In genomic region chr2:43391159-43391876, GRCh38 we compare ENCODE assay signal across 15 cellular contexts.
DNase-seq lines count a peak whose midpoint lies in the region; ATAC-seq and TF ChIP-seq lines count a peak whose summit lies in the region.
"Had no signal": no experiment of that assay in that cellular context is flagged by ENCODE, and none has a peak within 500 bp of the region (broad histone marks: within the 10 kb centered on the region; RNA-seq: fewer than 3 reads in every experiment).

No MANE protein-coding gene starts in this region.

- no peaks in the 10 kb centered on the region for H3K27me3 ChIP-seq in AG04450 (ENCODE audit: control insufficient read depth, insufficient read depth, low read length)
- H3K27me3 ChIP-seq in left lung: no peaks in the 10 kb centered on the region
- no peaks in the 10 kb centered on the region for H3K27me3 ChIP-seq in spleen (replicated peaks in 1 of 7)
- H3K27me3 ChIP-seq: cardiac muscle cell had no signal

- peaks cover 8 to 19% of the 10 kb centered on the region in 2 donors for H3K4me1 ChIP-seq in left lung
- H3K4me1 ChIP-seq in spleen: peaks cover 0 to 39% (median 18%) of the 10 kb centered on the region in 6 donors

- peak overlapping the region; percentile 54 for H3K27ac ChIP-seq in AG04450 (ENCODE audit: low read depth, low read length)
- peak overlapping the region; percentile 94 for H3K27ac ChIP-seq in VCaP
- H3K27ac ChIP-seq in left lung: peak overlapping the region in 1 of 2 donors; percentile 57
- H3K27ac ChIP-seq in spleen: peak overlapping the region in 6 of 8 donors; percentile 5 to 49 (median 38)
- H3K27ac ChIP-seq: cardiac muscle cell had no signal

- 74 to 85% (median 80%) methylated on average over 2 of the region's 2 CpGs for WGBS in spleen, 5 donors

- CTCF ChIA-PET in AG04450 (lab: Charles Lee): interaction anchor here (1.0 kb wide), 2 partner anchors 22 to 93 kb away, joined by 3 read pairs; no protein-coding TSS in a partner anchor

- no peak for DNase-seq in AG04450 (ENCODE audit: low read depth, low spot score)
- DNase-seq in left lung: no peak
- no peak for DNase-seq in spleen
- no peak for DNase-seq in NCI-H2227 treated with DMSO at 0.1 percent for 48 hours (lab: John Stamatoyannopoulos, UW)
- no peak for DNase-seq in T-helper 9 cell
- DNase-seq in GM13976 (ENCODE audit: low spot score): no peak
- DNase-seq: activated naive CD4-positive, alpha-beta T cell treated with anti-CD3 and anti-CD28 coated beads, Interleukin-2, amount 10 ng/mL, durations not matched to agents 7 days and 5 days; endodermal cell; NCI-H1092 treated with DMSO at 0.1 percent for 48 hours; NCI-H2171 treated with DMSO at 0.1 percent for 48 hours; stimulated activated CD8-positive, alpha-beta memory T cell treated with anti-CD3 and anti-CD28 coated beads, Interleukin-4, amount 100 ng/mL, for 48 hours had no signal

- peaks cover 0 to 10% of the 10 kb centered on the region in 2 donors for H3K36me3 ChIP-seq in left lung
- peaks cover 0 to 41% (median 5%) of the 10 kb centered on the region in 6 donors for H3K36me3 ChIP-seq in spleen
- H3K36me3 ChIP-seq: cardiac muscle cell had no signal

- TF ChIP-seq CTCF in AG04450 (IDR thresholded peaks at IDR 0.05; ENCODE audit: low read depth, low read length) (no peak), VCaP (conservative IDR thresholded peaks at IDR 0.05) (no peak), left lung (IDR thresholded peaks at IDR 0.05) (no peak), spleen (IDR thresholded peaks at IDR 0.05 in 8 of 11, conservative IDR thresholded peaks at IDR 0.05 in 3 of 11) (no peak), GM13976 (IDR thresholded peaks at IDR 0.05; ENCODE audit: borderline replicate concordance, control extremely low read depth, extremely low read depth, insufficient read depth, missing control alignments) (no peak)

- POLR2A ChIA-PET in AG04450 (lab: Yijun Ruan, JAX): no interaction called here

- in situ Hi-C loops in GM13976 (cut with MboI; ENCODE audit: low sequenced_read_pairs, unreplicated experiment): no loop called here

- intact Hi-C loops in left lung (cut with DNase I): no loop called here
- intact Hi-C loops in spleen (cut with DNase I; ENCODE audit: low total_unique reads): no loop called here

- no peak for TF ChIP-seq POLR2A in spleen (IDR thresholded peaks at IDR 0.05)

- H3K4me3 ChIP-seq in AG04450 (ENCODE audit: low read depth, low read length): no peak overlapping the region
- H3K4me3 ChIP-seq in left lung: no peak overlapping the region
- H3K4me3 ChIP-seq in spleen: no peak overlapping the region
- H3K4me3 ChIP-seq: cardiac muscle cell had no signal

- H3K9me3 ChIP-seq in AG04450 (ENCODE audit: control insufficient read depth, insufficient read depth, low read length) (no peaks in the 10 kb centered on the region), left lung (no peaks in the 10 kb centered on the region), spleen (no peaks in the 10 kb centered on the region)

- ATAC-seq in left lung (peak; percentile 28), GM18867 (IDR thresholded peaks at IDR 0.05; ENCODE audit: unreplicated experiment) (no peak)
- ATAC-seq: WTC11 had no signal
